In the genomic region with DNA sequence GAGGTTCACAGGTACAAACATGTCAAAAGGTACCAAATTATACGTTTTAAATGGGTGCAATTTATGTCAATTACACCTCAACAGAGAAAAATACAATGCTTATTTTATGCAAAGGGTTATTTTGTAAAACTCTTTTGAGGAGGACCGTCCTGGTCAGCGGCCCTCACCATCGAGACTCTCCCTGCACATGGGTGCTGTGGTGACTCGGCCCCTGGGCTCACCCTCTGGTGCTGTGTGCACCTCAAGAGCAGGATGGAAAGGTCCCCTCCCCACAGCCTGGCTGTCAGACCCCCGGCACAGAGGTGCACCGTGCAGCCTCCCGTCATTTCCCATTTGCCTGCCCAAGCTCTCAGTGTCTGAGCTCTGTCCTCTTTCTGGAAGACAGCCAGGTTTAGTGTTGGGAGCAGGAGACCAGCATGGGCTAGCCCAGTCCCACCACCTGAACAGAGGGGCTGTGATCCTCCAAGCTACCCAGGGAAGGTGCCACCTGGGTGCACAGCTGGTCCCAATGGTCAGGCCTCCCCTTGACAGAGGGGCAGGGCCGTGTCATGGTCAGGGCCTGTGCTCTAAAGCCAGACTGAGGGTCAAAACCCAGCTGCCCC, we compare ENCODE assay signal across 24 cellular contexts. TPM values are rescaled to one million over a fixed set of nuclear protein-coding genes. Genes with fewer than 3 reads are reported as not detected.
DNase-seq lines count a peak whose midpoint lies in the region; ATAC-seq, FAIRE-seq and TF ChIP-seq lines count a peak whose summit lies in the region.
"Had no signal": no experiment of that assay in that cellular context is flagged by ENCODE, and none has a peak within 500 bp of the region (broad histone marks: within the 10 kb centered on the region; RNA-seq: fewer than 3 reads in every experiment).

No MANE protein-coding gene starts in this region.

- H3K27ac ChIP-seq in K562 (ENCODE audit: extremely low read depth, low read depth, low read length) (no peak overlapping the region), lower lobe of right lung (no peak overlapping the region), spleen (no peak overlapping the region)
- no peak overlapping the region for H3K27ac ChIP-seq in CD4-positive, alpha-beta memory T cell (ENCODE audit: low read depth, low read length)

- peaks cover 0 to 12% (median 7%) of the 10 kb centered on the region in 8 donors for H3K9me3 Mint-ChIP-seq in CD4-positive, alpha-beta memory T cell

- no peak overlapping the region for H3K27ac Mint-ChIP-seq in CD4-positive, alpha-beta memory T cell
- H3K27ac Mint-ChIP-seq: CD4-positive, CD25-positive, alpha-beta regulatory T cell; HFFc6; IgD-negative memory B cell had no signal

- H3K4me3 Mint-ChIP-seq in CD4-positive, alpha-beta memory T cell = no peak overlapping the region
- H3K4me3 Mint-ChIP-seq: CD4-positive, CD25-positive, alpha-beta regulatory T cell; HFFc6; IgD-negative memory B cell had no signal

- H3K4me1 ChIP-seq in K562 (replicated peaks in 1 of 2; ENCODE audit: control insufficient read depth in 2 of 2, insufficient read depth in 2 of 2, low read length in 2 of 2) (peaks cover 0 to 17% of the 10 kb centered on the region in 2 experiments; a peak in 1 of 5 replicates), lower lobe of right lung (no peaks in the 10 kb centered on the region), spleen (peaks cover 0 to 28% (median 5%) of the 10 kb centered on the region in 6 donors)
- no peaks in the 10 kb centered on the region for H3K4me1 ChIP-seq in CD4-positive, alpha-beta memory T cell (ENCODE audit: insufficient read depth, low read length)
- H3K4me1 ChIP-seq: BE2C had no signal

- intact Hi-C loops in K562 (cut with micrococcal nuclease) = no loop called here
- intact Hi-C loops in lower lobe of right lung (cut with DNase I) = no loop called here
- intact Hi-C loops in spleen (cut with DNase I; ENCODE audit: low total_unique reads) = no loop called here
- intact Hi-C loops in CD4-positive, alpha-beta memory T cell (cut with micrococcal nuclease) = no loop called here

- BruUV-seq in K562 (replicated peaks; lab: Mats Ljungman, UMichigan) = no TSS peak

- peaks cover 17 to 49% of the 10 kb centered on the region in 2 experiments; a peak in 4 of 5 replicates for H3K27me3 ChIP-seq in K562 (ENCODE audit: control insufficient read depth in 2 of 2, insufficient read depth in 2 of 2, low read length in 2 of 2)
- H3K27me3 ChIP-seq in bronchial epithelial cell (ENCODE audit: control insufficient read depth, insufficient read depth, low read length) = no peaks in the 10 kb centered on the region
- no peaks in the 10 kb centered on the region for H3K27me3 ChIP-seq in lower lobe of right lung (ENCODE audit: low read depth)
- peaks cover 0 to 10% (median 0%) of the 10 kb centered on the region in 7 donors for H3K27me3 ChIP-seq in spleen (replicated peaks in 1 of 7)
- H3K27me3 ChIP-seq in CD4-positive, alpha-beta memory T cell (ENCODE audit: insufficient read depth, low read length) = no peaks in the 10 kb centered on the region
- H3K27me3 ChIP-seq: BE2C had no signal

- in situ Hi-C loops in K562 (cut with MboI) = loop anchor here (25.0 kb wide), 1 partner anchor 191 kb away; no protein-coding TSS in a partner anchor

- CTCF ChIA-PET in K562 (lab: Yijun Ruan, JAX; ENCODE audit: low intra/inter-chr PET ratio) = no interaction called here
- CTCF ChIA-PET in CD4-positive, alpha-beta memory T cell (lab: Charles Lee; ENCODE audit: partially characterized antibody) = no interaction called here

- H3K36me3 ChIP-seq in K562 (ENCODE audit: control insufficient read depth, insufficient read depth, low read length) (no peaks in the 10 kb centered on the region), bronchial epithelial cell (ENCODE audit: control insufficient read depth, insufficient read depth, low read length) (no peaks in the 10 kb centered on the region), lower lobe of right lung (no peaks in the 10 kb centered on the region), spleen (no peaks in the 10 kb centered on the region)
- H3K36me3 ChIP-seq in CD4-positive, alpha-beta memory T cell (ENCODE audit: insufficient read depth, low read length) = no peaks in the 10 kb centered on the region
- H3K36me3 ChIP-seq: BE2C had no signal

- no peaks in the 10 kb centered on the region for H3K4me1 Mint-ChIP-seq in CD4-positive, alpha-beta memory T cell
- H3K4me1 Mint-ChIP-seq: CD4-positive, CD25-positive, alpha-beta regulatory T cell; IgD-negative memory B cell had no signal

- H3K4me2 ChIP-seq in K562 (ENCODE audit: insufficient read depth, low read length) = no peak overlapping the region

- TF ChIP-seq EP300 in K562 (IDR thresholded peaks at IDR 0.05; ENCODE audit: low read length) = no peak

- WGBS in K562 (ENCODE audit: insufficient coverage, low coverage, missing lambda C conversion rate) = 1% methylated on average over 9 of the region's 9 CpGs
- WGBS in spleen, 5 donors = 75 to 96% (median 87%) methylated on average over 8 to 9 of the region's 9 CpGs

- H3K9me1 ChIP-seq in K562 (ENCODE audit: control insufficient read depth, insufficient read depth, low read length) = no peaks in the 10 kb centered on the region

- FAIRE-seq in K562 (lab: Jason Lieb, UNC) = no peak
- peak; percentile 13 for FAIRE-seq in bronchial epithelial cell (lab: Jason Lieb, UNC)
- FAIRE-seq: A204.1, D721Med, G401.6, GM12891, GM19239, HepG2 had no signal

- H2AFZ ChIP-seq in K562 (ENCODE audit: low read depth, low read length) = no peak overlapping the region

- no peak for TF ChIP-seq RAD21 in K562 (CRISPR knock-in tag; conservative IDR thresholded peaks at IDR 0.05 in 1 of 2, IDR thresholded peaks at IDR 0.05 in 1 of 2)

- no peaks in the 10 kb centered on the region for H3K79me2 ChIP-seq in K562 (ENCODE audit: control insufficient read depth, insufficient read depth, low read length)

- DNase-seq in K562 (ENCODE audit: extremely low read depth in 1 of 4, low spot score in 3 of 4) (no peak), bronchial epithelial cell (ENCODE audit: low read depth) (no peak), lower lobe of right lung (peak; percentile 16), spleen (peak; percentile 44), NCI-H526 (lab: John Stamatoyannopoulos, UW) (no peak)
- DNase-seq in CD4-positive, alpha-beta memory T cell = no peak
- DNase-seq: ACHN; BE2C; C1 segment of cervical spinal cord; Caco-2; CD4-positive, CD25-positive, alpha-beta regulatory T cell; GOT3; H7; HFFc6 had no signal

- TF ChIP-seq CTCF in K562 (IDR thresholded peaks at IDR 0.05 in 2 of 3, conservative IDR thresholded peaks at IDR 0.05 in 1 of 3; ENCODE audit: insufficient read depth in 2 of 3, low read depth in 1 of 3, low read length in 3 of 3) = no peak
- no peak for TF ChIP-seq CTCF in bronchial epithelial cell (IDR thresholded peaks at IDR 0.05; ENCODE audit: insufficient read depth, low read length, severe bottlenecking)
- no peak for TF ChIP-seq CTCF in lower lobe of right lung (IDR thresholded peaks at IDR 0.05)
- no peak for TF ChIP-seq CTCF in spleen (IDR thresholded peaks at IDR 0.05 in 8 of 11, conservative IDR thresholded peaks at IDR 0.05 in 3 of 11)

- H3K27me3 Mint-ChIP-seq in CD4-positive, alpha-beta memory T cell = peaks cover 2 to 4% of the 10 kb centered on the region in 2 donors

- ATAC-seq in K562 (no peak), lower lobe of right lung (peak in 1 of 2 donors; percentile 21), HG03342 (IDR thresholded peaks at IDR 0.05; ENCODE audit: unreplicated experiment) (no peak), HG03175 (IDR thresholded peaks at IDR 0.05; ENCODE audit: unreplicated experiment) (no peak)
- ATAC-seq: HCT116, HepG2 had no signal

- H3K4me3 ChIP-seq in K562 (no peak overlapping the region), bronchial epithelial cell (ENCODE audit: low read depth, low read length) (no peak overlapping the region), lower lobe of right lung (no peak overlapping the region), spleen (no peak overlapping the region)
- H3K4me3 ChIP-seq in CD4-positive, alpha-beta memory T cell (ENCODE audit: low read length in 2 of 2) = no peak overlapping the region

- H3K36me3 Mint-ChIP-seq in CD4-positive, alpha-beta memory T cell = no peaks in the 10 kb centered on the region
- H3K36me3 Mint-ChIP-seq: IgD-negative memory B cell had no signal

- TF ChIP-seq POLR2A in K562 (conservative IDR thresholded peaks at IDR 0.05) = no peak
- no peak for TF ChIP-seq POLR2A in spleen (IDR thresholded peaks at IDR 0.05)

- POLR2A ChIA-PET in K562 (lab: Yijun Ruan, JAX) = interaction anchor here (0.6 to 0.7 kb wide), 2 partner anchors 9 to 322 kb away, joined by 4 read pairs; no protein-coding TSS in a partner anchor
- POLR2A ChIA-PET in CD4-positive, alpha-beta memory T cell (lab: Charles Lee; ENCODE audit: partially characterized antibody) = no interaction called here

- no peak overlapping the region for H3K9ac ChIP-seq in K562 (ENCODE audit: insufficient read depth in 1 of 2, low read depth in 2 of 2, low read length in 2 of 2)

- H3K9me3 ChIP-seq in K562 (replicated peaks; ENCODE audit: control insufficient read depth, insufficient read depth, low read depth, low read length) = peaks cover 7% of the 10 kb centered on the region
- H3K9me3 ChIP-seq in lower lobe of right lung = peaks cover 6% of the 10 kb centered on the region
- H3K9me3 ChIP-seq in spleen = peaks cover 0 to 29% (median 19%) of the 10 kb centered on the region in 8 donors
- peaks cover 0 to 7% of the 10 kb centered on the region in 2 donors for H3K9me3 ChIP-seq in CD4-positive, alpha-beta memory T cell (ENCODE audit: control insufficient read depth in 1 of 2, low read length in 2 of 2)
- H3K9me3 ChIP-seq: BE2C, Caco-2 had no signal

- no peaks in the 10 kb centered on the region; the same call in 1 of the 2 replicates for H4K20me1 ChIP-seq in K562 (replicated peaks; ENCODE audit: control insufficient read depth, insufficient read depth, low read length)

RNA-seq across cellular contexts. Expression of a gene that starts 41.8 kb away (rescaled TPM):
- 0.09 and 0.23 TPM in 2 replicates for total RNA-seq in K562 (2011; cell fraction: chromatin; rRNA removed; ENCODE audit: low replicate concordance)
- 0.17 TPM in 1 of 2 replicates, not detected in the other for total RNA-seq in K562 (2011; cell fraction: nucleolus; rRNA removed)
- total RNA-seq in K562 (2011; cell fraction: nucleoplasm; rRNA removed) = not detected in 2 replicates
- not detected in 2 replicates for total RNA-seq in K562 (2014; rRNA removed)
- not detected in 2 replicates for total RNA-seq in K562 (2014; rRNA removed; fragmentation: Illumina TruSeq; extraction: Trizol)
- not detected in 2 replicates for total RNA-seq in K562 (2015; rRNA removed; fragmentation: Illumina TruSeq; extraction: Trizol)
- not detected in 2 replicates for total RNA-seq in K562 (2021)
- 0.11 TPM in 1 of 2 replicates, not detected in the other for polyA plus RNA-seq in K562 (2011; rRNA removed)
- polyA plus RNA-seq in K562 (2011; cell fraction: cytosol; rRNA removed) = 0.03 TPM in 1 of 2 replicates, not detected in the other
- 0.26 TPM in 1 of 2 replicates, not detected in the other for polyA plus RNA-seq in K562 (2011; cell fraction: nucleus; rRNA removed)
- 0.01 TPM in 1 of 2 replicates, not detected in the other for polyA plus RNA-seq in K562 (2012)
- not detected in 2 replicates for polyA plus RNA-seq in K562 (2014; fragmentation: Illumina TruSeq; extraction: Trizol)
- polyA plus RNA-seq in K562 (2014; fragmentation: Nextera tagmentation; extraction: Ambion mirVana) = not detected
- 0.07 TPM in 1 of 2 replicates, not detected in the other for polyA plus RNA-seq in K562 (2014; rRNA removed)
- not detected in 2 replicates for polyA minus RNA-seq in K562 (2011; rRNA and poly(A)+ RNA removed)
- not detected in 2 replicates for polyA minus RNA-seq in K562 (2011; cell fraction: cytosol; rRNA and poly(A)+ RNA removed)
- 0.40 TPM in 1 of 2 replicates, not detected in the other for polyA minus RNA-seq in K562 (2011; cell fraction: nucleus; rRNA and poly(A)+ RNA removed)
- 5.0 and 52.6 TPM in 2 replicates for total RNA-seq in bronchial epithelial cell
- 33.9 TPM for total RNA-seq in lower lobe of right lung
- 1 to 10 TPM in 3 of 7 donors, under 1 TPM in 1, not detected in 3; 0.66 to 4.0 (median 1.5) TPM for total RNA-seq in spleen
- polyA plus RNA-seq in spleen = under 1 TPM; 0.55 to 0.70 (median 0.63) TPM
- total RNA-seq in CD4-positive, alpha-beta memory T cell = under 1 TPM; 0.22 to 0.23 TPM
- under 1 TPM in 1 of 2 donors, not detected in 1; 0.15 TPM for polyA plus RNA-seq in CD4-positive, alpha-beta memory T cell
- total RNA-seq: CD4-positive, CD25-positive, alpha-beta regulatory T cell; HFFc6 had no signal
- polyA plus RNA-seq: CD4-positive, CD25-positive, alpha-beta regulatory T cell; IgD-negative memory B cell had no signal

Comparison
In these comparisons a context has a peak if more than half of its experiments do, and no peak if none do; other contexts are left out.
1. DNase-seq: peak in lower lobe of right lung (single experiment) and spleen (single experiment); none in K562 (0 of 4), bronchial epithelial cell (single experiment), CD4-positive, alpha-beta memory T cell (0 of 5) and NCI-H526 (0 of 2).